Comparison of ENCODE assay signal across 35 cellular contexts in the genomic region with DNA sequence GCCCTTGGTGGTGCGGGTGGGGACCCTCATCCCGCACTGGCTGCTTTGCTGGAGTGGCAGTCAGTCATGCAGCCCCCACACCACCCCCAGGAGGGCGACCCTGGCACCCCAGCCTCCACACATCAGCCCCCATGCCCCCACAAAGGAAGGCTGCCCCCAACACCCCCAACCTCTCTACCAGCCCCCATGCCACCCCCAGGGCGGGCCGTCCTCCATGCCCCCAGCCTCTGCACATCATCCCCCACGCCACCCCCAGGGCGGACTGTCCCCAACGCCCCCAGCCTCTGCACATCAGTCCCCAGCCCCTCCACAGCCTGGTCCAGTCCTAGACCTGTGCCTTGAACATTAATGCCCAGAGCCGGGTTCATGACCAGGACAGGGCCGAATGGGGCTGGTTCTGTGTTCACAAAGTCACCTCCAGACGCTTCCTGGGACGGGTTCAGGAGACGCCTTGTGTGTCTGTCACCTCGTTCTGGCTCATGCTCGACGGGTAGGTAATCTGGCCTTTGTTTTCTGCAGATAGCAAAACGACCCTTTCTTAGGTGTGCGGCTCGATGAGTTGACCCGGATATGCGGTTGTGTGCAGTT. TPM values are rescaled to one million over a fixed set of nuclear protein-coding genes. Genes with fewer than 3 reads are reported as not detected.
"Had no signal": no experiment of that assay in that cellular context is flagged by ENCODE, and none has a peak within 500 bp of the region (broad histone marks: within the 10 kb centered on the region; RNA-seq: fewer than 3 reads in every experiment).

No MANE protein-coding gene starts in this region.

- DNase-seq: activated CD4-positive, alpha-beta T cell treated with anti-CD3 and anti-CD28 coated beads for 36 hours; activated CD4-positive, CD25-positive, alpha-beta regulatory T cell; activated CD8-positive, alpha-beta memory T cell treated with anti-CD3 and anti-CD28 coated beads, Interleukin-2, amount 10 ng/mL, durations not matched to agents 7 days and 5 days; activated CD8-positive, alpha-beta T cell treated with anti-CD3 and anti-CD28 coated beads, Interleukin-2, amount 10 ng/mL, durations not matched to agents 7 days and 5 days; activated T-cell treated with anti-CD3 and anti-CD28 coated beads, Interleukin-2, amount 50 U/mL, for 48 hours; endodermal cell; foreskin keratinocyte; hypothalamus; ovary; stimulated activated CD4-positive, alpha-beta T cell treated with anti-CD3 and anti-CD28 coated beads, Interleukin-12 subunit alpha, Interleukin-12 subunit beta, amount 100 ng/mL, for 4 hours; stimulated activated CD4-positive, alpha-beta T cell treated with anti-CD3 and anti-CD28 coated beads, Interleukin-4, amount 100 ng/mL, for 1 hour; substantia nigra; T-cell had no signal

- H3K27me3 Mint-ChIP-seq: activated CD4-positive, alpha-beta T cell treated with anti-CD3 and anti-CD28 coated beads for 36 hours; activated CD8-positive, alpha-beta memory T cell treated with anti-CD3 and anti-CD28 coated beads, Interleukin-2, amount 10 ng/mL, durations not matched to agents 7 days and 5 days; activated naive CD8-positive, alpha-beta T cell; brain; central memory CD8-positive, alpha-beta T cell; dendritic cell treated with granulocyte-macrophage colony-stimulating factor and Interleukin-4, amounts not matched to agents 40 ng/mL and 50 ng/mL, for 4 days; natural killer cell treated with Interleukin-12 subunit alpha and Interleukin-12 subunit beta and Interleukin-15 and Interleukin-18, amount 100 ng/mL, for 72 hours; progenitor cell of endocrine pancreas; stimulated activated naive CD8-positive, alpha-beta T cell treated with anti-CD3 and anti-CD28 coated beads, Interleukin-15, Interleukin-2, amounts not matched to agents 100 ng/mL and 50 ng/mL, for 24 hours; T-cell had no signal

- ATAC-seq: activated CD4-positive, alpha-beta T cell treated with anti-CD3 and anti-CD28 coated beads for 36 hours; activated CD8-positive, alpha-beta memory T cell treated with anti-CD3 and anti-CD28 coated beads, Interleukin-2, amount 10 ng/mL, durations not matched to agents 7 days and 5 days; activated CD8-positive, alpha-beta T cell treated with anti-CD3 and anti-CD28 coated beads, Interleukin-2, amount 10 ng/mL, durations not matched to agents 7 days and 5 days; foreskin keratinocyte; heart left ventricle; left lobe of liver; mucosa of descending colon; natural killer cell treated with Interleukin-12 subunit alpha and Interleukin-12 subunit beta and Interleukin-15 and Interleukin-18, amount 100 ng/mL, for 72 hours; sciatic nerve; T-cell had no signal

- H3K36me3 ChIP-seq: ovary had no signal

- H3K4me1 ChIP-seq: ascending aorta, foreskin keratinocyte, vagina had no signal

- H3K4me1 Mint-ChIP-seq: activated CD4-positive, alpha-beta T cell treated with anti-CD3 and anti-CD28 coated beads for 36 hours; activated CD8-positive, alpha-beta memory T cell treated with anti-CD3 and anti-CD28 coated beads, Interleukin-2, amount 10 ng/mL, durations not matched to agents 7 days and 5 days; brain; endodermal cell; T-cell had no signal

- H3K9me3 ChIP-seq: ascending aorta, esophagus muscularis mucosa, heart left ventricle, mucosa of descending colon, ovary, upper lobe of left lung, vagina had no signal

- H3K4me3 Mint-ChIP-seq: activated CD4-positive, alpha-beta T cell treated with anti-CD3 and anti-CD28 coated beads for 36 hours; activated CD8-positive, alpha-beta memory T cell treated with anti-CD3 and anti-CD28 coated beads, Interleukin-2, amount 10 ng/mL, durations not matched to agents 7 days and 5 days; activated CD8-positive, alpha-beta T cell treated with anti-CD3 and anti-CD28 coated beads, Interleukin-2, amount 10 ng/mL, durations not matched to agents 7 days and 5 days; activated naive CD8-positive, alpha-beta T cell; brain; central memory CD8-positive, alpha-beta T cell; dendritic cell treated with granulocyte-macrophage colony-stimulating factor and Interleukin-4, amounts not matched to agents 40 ng/mL and 50 ng/mL, for 4 days; endodermal cell; natural killer cell treated with Interleukin-12 subunit alpha and Interleukin-12 subunit beta and Interleukin-15 and Interleukin-18, amount 100 ng/mL, for 72 hours; stimulated activated naive CD8-positive, alpha-beta T cell treated with anti-CD3 and anti-CD28 coated beads, Interleukin-15, Interleukin-2, amounts not matched to agents 100 ng/mL and 50 ng/mL, for 24 hours; T-cell; T-helper 2 cell treated with Interferon-gamma antibody and Interleukin-4, amounts not matched to agents 5 μg/mL and 100 μg/mL, for 36 hours had no signal

- H3K27ac ChIP-seq: ascending aorta, esophagus muscularis mucosa, foreskin keratinocyte, heart left ventricle, ovary, skin epidermis, upper lobe of left lung, vagina had no signal

- H3K27ac Mint-ChIP-seq: activated CD4-positive, alpha-beta T cell treated with anti-CD3 and anti-CD28 coated beads for 36 hours; activated CD8-positive, alpha-beta memory T cell treated with anti-CD3 and anti-CD28 coated beads, Interleukin-2, amount 10 ng/mL, durations not matched to agents 7 days and 5 days; activated CD8-positive, alpha-beta T cell treated with anti-CD3 and anti-CD28 coated beads, Interleukin-2, amount 10 ng/mL, durations not matched to agents 7 days and 5 days; activated naive CD8-positive, alpha-beta T cell; activated T-helper 2 cell treated with anti-CD3 and anti-CD28 coated beads, Interferon-gamma antibody, Interleukin-2, Interleukin-4, amounts not matched to agents 10 μg/mL and 5 μg/mL and 100 μg/mL, durations not matched to agents 14 hours and 24 hours and 36 hours; dendritic cell treated with granulocyte-macrophage colony-stimulating factor and Interleukin-4, amounts not matched to agents 40 ng/mL and 50 ng/mL, for 4 days; natural killer cell treated with Interleukin-12 subunit alpha and Interleukin-12 subunit beta and Interleukin-15 and Interleukin-18, amount 100 ng/mL, for 72 hours; progenitor cell of endocrine pancreas; stimulated activated naive CD8-positive, alpha-beta T cell treated with anti-CD3 and anti-CD28 coated beads, Interleukin-15, Interleukin-2, amounts not matched to agents 100 ng/mL and 50 ng/mL, for 24 hours; T-cell; T-helper 2 cell treated with Interferon-gamma antibody and Interleukin-4, amounts not matched to agents 5 μg/mL and 100 μg/mL, for 36 hours had no signal

- H3K27me3 ChIP-seq: ascending aorta, esophagus muscularis mucosa, foreskin keratinocyte, heart left ventricle, ovary, upper lobe of left lung, vagina had no signal

- H3K4me3 ChIP-seq: ascending aorta, esophagus muscularis mucosa, heart left ventricle, lung, mucosa of descending colon, ovary, skin epidermis, upper lobe of left lung, vagina had no signal

RNA-seq across cellular contexts. Expression of gene GAL3ST2, which starts 23.8 kb away (rescaled TPM):
- total RNA-seq: ascending aorta, foreskin keratinocyte, kidney epithelial cell, mesenteric fat pad, myocyte, sciatic nerve had no signal
- polyA plus RNA-seq: foreskin keratinocyte, heart left ventricle, lung had no signal

RNA-seq across cellular contexts. Expression of gene NEU4, which starts 56.2 kb away (rescaled TPM):
- total RNA-seq: ascending aorta, foreskin keratinocyte, kidney epithelial cell, sciatic nerve, vagina had no signal
- polyA plus RNA-seq: foreskin keratinocyte had no signal
